ENCODE assay signal across 22 cellular contexts in the genomic region with DNA sequence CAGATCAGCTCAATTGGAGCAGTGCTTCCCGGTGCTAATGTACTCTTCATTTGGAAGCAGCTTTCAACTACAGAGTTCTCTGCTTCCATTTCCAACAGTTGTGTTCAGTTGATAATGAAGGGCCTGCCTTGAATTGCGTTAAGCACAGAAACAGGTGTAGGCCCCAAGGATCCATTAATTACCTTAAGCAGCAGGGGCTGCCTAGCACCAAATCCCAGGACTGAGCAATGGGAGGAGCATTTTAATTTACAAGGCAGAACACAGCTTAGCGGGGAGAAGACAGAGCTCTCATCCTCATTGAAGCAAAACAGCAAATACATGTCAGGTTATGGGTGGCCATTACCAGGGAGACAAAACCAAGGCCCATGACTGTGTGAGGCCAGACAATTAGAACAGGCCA.
DNase-seq lines count a peak whose midpoint lies in the region; ATAC-seq and TF ChIP-seq lines count a peak whose summit lies in the region.
"Had no signal": no experiment of that assay in that cellular context is flagged by ENCODE, and none has a peak within 500 bp of the region (broad histone marks: within the 10 kb centered on the region; RNA-seq: fewer than 3 reads in every experiment).

No MANE protein-coding gene starts in this region.

- H3K27me3 ChIP-seq in H9 (ENCODE audit: insufficient read depth, low read length) (no peaks in the 10 kb centered on the region), iPS-20b (ENCODE audit: insufficient read depth, low read length) (no peaks in the 10 kb centered on the region), brain microvascular endothelial cell (replicated peaks) (no peaks in the 10 kb centered on the region), stomach (no peaks in the 10 kb centered on the region)

- H4K91ac ChIP-seq in H9 (ENCODE audit: insufficient read length, low read depth, low read length), result no peak overlapping the region

- CTCF ChIA-PET in WTC11 (lab: Charles Lee), result interaction anchor here (0.8 to 2.4 kb wide), 12 partner anchors 9 to 816 kb away, joined by 3 to 19 read pairs (median 4); no protein-coding TSS in a partner anchor

- TF ChIP-seq POLR2A in stomach (IDR thresholded peaks at IDR 0.05), result no peak

- TF ChIP-seq EP300 in stomach (IDR thresholded peaks at IDR 0.05), result no peak

- H3K14ac ChIP-seq in H9 (ENCODE audit: insufficient read depth, low read length), result no peak overlapping the region

- no peak overlapping the region for H2AK5ac ChIP-seq in H9 (ENCODE audit: insufficient read length, low read length)

- no peak overlapping the region for H3K23ac ChIP-seq in H9 (ENCODE audit: insufficient read length, low read depth, low read length)

- no peaks in the 10 kb centered on the region for H3K9me3 ChIP-seq in H9 (ENCODE audit: control insufficient read depth, low read depth, low read length)
- no peaks in the 10 kb centered on the region for H3K9me3 ChIP-seq in iPS-20b (ENCODE audit: insufficient read depth, low read depth, low read length)
- H3K9me3 ChIP-seq in stomach, result no peaks in the 10 kb centered on the region

- no peaks in the 10 kb centered on the region for H3K23me2 ChIP-seq in H9 (ENCODE audit: insufficient read length, low read depth, low read length, poor library complexity, severe bottlenecking)

- no peaks in the 10 kb centered on the region for H3K79me1 ChIP-seq in H9 (ENCODE audit: insufficient read depth, low read depth, low read length, poor library complexity, severe bottlenecking)

- no peak overlapping the region for H2BK12ac ChIP-seq in H9 (ENCODE audit: insufficient read length, low read depth, low read length)

- no peak overlapping the region for H4K8ac ChIP-seq in H9 (replicated peaks; ENCODE audit: insufficient read length, low read depth, low read length)

- no peak overlapping the region for H2BK15ac ChIP-seq in H9 (ENCODE audit: low read depth, low read length)

- H3K4me1 Mint-ChIP-seq in H9 (peaks cover 11 to 14% of the 10 kb centered on the region in 2 experiments), WTC11 (peaks cover 28% of the 10 kb centered on the region)
- H3K4me1 Mint-ChIP-seq: B cell had no signal

- H2AFZ ChIP-seq in H9 (ENCODE audit: low read length), result no peak overlapping the region

- no peak overlapping the region for H2BK5ac ChIP-seq in H9 (ENCODE audit: insufficient read length, low read length)

- H3K4me2 ChIP-seq in H9 (ENCODE audit: insufficient read depth, insufficient read length, low read length), result no peak overlapping the region

- H3K9me3 Mint-ChIP-seq in H9 (no peaks in the 10 kb centered on the region), WTC11 (no peaks in the 10 kb centered on the region)
- H3K9me3 Mint-ChIP-seq: CD8-positive, alpha-beta T cell had no signal

- H3K27ac Mint-ChIP-seq in H9, result peak overlapping the region in 2 of 3 experiments; percentile 28 to 82; a peak in 3 of 7 replicates
- H3K27ac Mint-ChIP-seq in WTC11, result peak overlapping the region; percentile 85
- H3K27ac Mint-ChIP-seq: B cell; CD8-positive, alpha-beta T cell had no signal

- intact Hi-C loops in stomach (cut with DNase I; ENCODE audit: low total_unique reads), result no loop called here

- no peaks in the 10 kb centered on the region for H3K79me2 ChIP-seq in H9 (ENCODE audit: insufficient read depth, low read length)

- no peak overlapping the region for H3K4me3 Mint-ChIP-seq in H9
- H3K4me3 Mint-ChIP-seq in WTC11, result no peak overlapping the region
- H3K4me3 Mint-ChIP-seq: B cell; CD8-positive, alpha-beta T cell had no signal

- no peak overlapping the region for H3K4me3 ChIP-seq in iPS-20b (ENCODE audit: low read length)
- H3K4me3 ChIP-seq in brain microvascular endothelial cell (ENCODE audit: low read depth, low read length), result no peak overlapping the region
- H3K4me3 ChIP-seq in stomach, result no peak overlapping the region

- ATAC-seq in WTC11, result peak; percentile 87
- ATAC-seq: CD8-positive, alpha-beta T cell had no signal

- no peaks in the 10 kb centered on the region for H4K20me1 ChIP-seq in H9 (ENCODE audit: control insufficient read depth, insufficient read depth, insufficient read length)

- POLR2A ChIA-PET in WTC11 (lab: Charles Lee), result no interaction called here

- H4K5ac ChIP-seq in H9 (ENCODE audit: insufficient read length, low read depth, low read length), result no peak overlapping the region

- H3K4me1 ChIP-seq in H9 (ENCODE audit: insufficient read depth, low read length), result no peaks in the 10 kb centered on the region; the same call in 1 of the 2 replicates
- peaks cover 10% of the 10 kb centered on the region; the same call in 1 of the 2 replicates for H3K4me1 ChIP-seq in iPS-20b (ENCODE audit: insufficient read depth, low read length)
- peaks cover 0 to 16% (median 7%) of the 10 kb centered on the region in 4 donors for H3K4me1 ChIP-seq in stomach

- H3K36me3 ChIP-seq in iPS-20b (ENCODE audit: insufficient read depth, low read depth, low read length) (no peaks in the 10 kb centered on the region), brain microvascular endothelial cell (replicated peaks) (no peaks in the 10 kb centered on the region), stomach (no peaks in the 10 kb centered on the region)

- no peak overlapping the region for H3T11ph ChIP-seq in H9 (ENCODE audit: low read length)

- H3K27ac ChIP-seq in H9 (ENCODE audit: insufficient read length, low read depth, low read length) (no peak overlapping the region), iPS-20b (ENCODE audit: low read length) (no peak overlapping the region), brain microvascular endothelial cell (no peak overlapping the region), stomach (no peak overlapping the region)
- H3K27ac ChIP-seq: C4-2B, HL-60, RWPE1 had no signal

- H2BK120ac ChIP-seq in H9 (ENCODE audit: low read depth, low read length, poor library complexity, severe bottlenecking), result no peak overlapping the region

- H3K27me3 Mint-ChIP-seq in H9 (ENCODE audit: low read depth) (no peaks in the 10 kb centered on the region), WTC11 (ENCODE audit: low read depth) (no peaks in the 10 kb centered on the region)
- H3K27me3 Mint-ChIP-seq: B cell had no signal

- TF ChIP-seq CTCF in H9 (conservative IDR thresholded peaks at IDR 0.05) (no peak), WTC11 (IDR thresholded peaks at IDR 0.05) (no peak), brain microvascular endothelial cell (IDR thresholded peaks at IDR 0.05; ENCODE audit: low read depth, low read length, missing control alignments) (no peak), stomach (IDR thresholded peaks at IDR 0.05) (no peak)

- in situ Hi-C loops in brain microvascular endothelial cell (cut with HindIII; ENCODE audit: low pct_ligation_motif_present, low sequenced_read_pairs), result no loop called here

- no peak overlapping the region for H3K9ac ChIP-seq in H9 (ENCODE audit: extremely low read depth, insufficient read length, low read length)
- H3K9ac ChIP-seq in iPS-20b (ENCODE audit: low read depth, low read length), result 0 out of 2 replicates have a peak overlapping the region, but pooled peaks have one; percentile 8

- no CpG with 5 or more reads among the region's 3 CpGs for WGBS in H9 (ENCODE audit: extremely low coverage, insufficient read length, low lambda C conversion rate)
- 90 to 96% (median 93%) methylated on average over 3 of the region's 3 CpGs for WGBS in stomach, 5 donors

- H3K18ac ChIP-seq in H9 (ENCODE audit: insufficient read length, low read depth, low read length), result no peak overlapping the region

- H3K36me3 Mint-ChIP-seq in H9 (ENCODE audit: insufficient read depth in 1 of 3, low read depth in 3 of 3), result no peaks in the 10 kb centered on the region
- no peaks in the 10 kb centered on the region for H3K36me3 Mint-ChIP-seq in WTC11
- H3K36me3 Mint-ChIP-seq: CD8-positive, alpha-beta T cell had no signal

- H2BK20ac ChIP-seq in H9 (ENCODE audit: low read depth, low read length, poor library complexity, severe bottlenecking), result no peak overlapping the region

- H3K56ac ChIP-seq in H9 (ENCODE audit: insufficient read length, low read depth, low read length), result no peak overlapping the region

- H3K4ac ChIP-seq in H9 (ENCODE audit: low read depth, low read length), result no peak overlapping the region

- DNase-seq in H9, result peak; percentile 29
- peak; percentile 67 for DNase-seq in NCI-H187 treated with DMSO at 0.1 percent for 48 hours (lab: John Stamatoyannopoulos, UW)
- DNase-seq in WTC11 (ENCODE audit: low spot score), result no peak
- no peak for DNase-seq in brain microvascular endothelial cell
- DNase-seq in stimulated activated CD4-positive, alpha-beta T cell treated with anti-CD3 and anti-CD28 coated beads, Interleukin-4, amount 100 ng/mL, for 24 hours, result no peak
- DNase-seq in midbrain (lab: John Stamatoyannopoulos, UW), result no peak
- DNase-seq in stomach, result no peak
- DNase-seq: CD8-positive, alpha-beta T cell; DMS 273 treated with DMSO at 0.1 percent for 48 hours; DMS79; EL; GF-D8; NCI-H1092; NCI-H1436 treated with DMSO at 0.1 percent for 48 hours; NCI-H2029; NCI-H2171 treated with DMSO at 0.1 percent for 48 hours; SHP77 had no signal

TF ChIP-seq in WTC11, 78 proteins besides CTCF, POLR2A, EP300 and RAD21 (continues in another document):
- TF ChIP-seq PRRX2 (CRISPR knock-in tag; IDR thresholded peaks at IDR 0.05), result no peak
- TF ChIP-seq, protein P1, sequence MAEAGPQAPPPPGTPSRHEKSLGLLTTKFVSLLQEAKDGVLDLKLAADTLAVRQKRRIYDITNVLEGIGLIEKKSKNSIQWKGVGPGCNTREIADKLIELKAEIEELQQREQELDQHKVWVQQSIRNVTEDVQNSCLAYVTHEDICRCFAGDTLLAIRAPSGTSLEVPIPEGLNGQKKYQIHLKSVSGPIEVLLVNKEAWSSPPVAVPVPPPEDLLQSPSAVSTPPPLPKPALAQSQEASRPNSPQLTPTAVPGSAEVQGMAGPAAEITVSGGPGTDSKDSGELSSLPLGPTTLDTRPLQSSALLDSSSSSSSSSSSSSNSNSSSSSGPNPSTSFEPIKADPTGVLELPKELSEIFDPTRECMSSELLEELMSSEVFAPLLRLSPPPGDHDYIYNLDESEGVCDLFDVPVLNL (CRISPR knock-in tag; IDR thresholded peaks at IDR 0.05; ENCODE audit: borderline replicate concordance, low read depth), result no peak
- TF ChIP-seq TEAD1 (CRISPR knock-in tag; IDR thresholded peaks at IDR 0.05), result no peak
- TF ChIP-seq ATF1 (CRISPR knock-in tag; IDR thresholded peaks at IDR 0.05), result no peak
- TF ChIP-seq FOXP4 (CRISPR knock-in tag; IDR thresholded peaks at IDR 0.05), result no peak

Comparison
In these comparisons a context has a peak if more than half of its experiments do, and no peak if none do; other contexts are left out.
1. DNase-seq: peak in H9 (single experiment) and NCI-H187 treated with DMSO at 0.1 percent for 48 hours (single experiment); none in WTC11 (single experiment), brain microvascular endothelial cell (single experiment), stimulated activated CD4-positive, alpha-beta T cell treated with anti-CD3 and anti-CD28 coated beads, Interleukin-4, amount 100 ng/mL, for 24 hours (single experiment), midbrain (single experiment) and stomach (single experiment).